20 cellular contexts compared by ENCODE assay signal in the genomic region with DNA sequence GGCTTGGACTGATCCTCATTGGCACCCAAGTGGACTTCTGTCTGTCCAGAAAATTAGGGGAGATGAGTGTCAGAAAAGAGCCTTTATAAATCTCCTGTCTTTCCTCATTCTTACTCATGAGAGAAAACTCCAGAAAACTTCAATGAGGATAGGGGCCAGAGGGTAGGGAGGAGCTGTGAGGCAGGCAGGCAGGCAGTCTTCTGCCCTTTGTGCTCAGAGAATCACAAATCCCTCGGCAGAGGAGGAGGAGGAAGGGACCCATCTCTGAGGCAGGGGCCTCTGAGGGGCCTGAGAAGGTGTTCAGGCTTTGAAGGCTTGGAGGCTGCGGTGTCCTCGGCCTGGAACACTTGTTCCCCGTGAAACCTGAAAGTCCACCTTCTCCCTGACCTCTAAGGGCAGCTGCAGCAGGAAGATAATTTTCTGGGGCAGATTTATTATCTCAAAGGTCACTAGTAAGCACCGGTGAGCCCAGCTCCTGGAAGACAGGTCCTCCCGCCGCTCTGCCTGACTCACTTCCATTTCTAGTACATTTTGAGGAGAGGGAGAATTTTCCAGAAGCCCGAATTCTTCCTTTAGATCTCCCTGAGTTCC.
"Had no signal": no experiment of that assay in that cellular context is flagged by ENCODE, and none has a peak within 500 bp of the region (broad histone marks: within the 10 kb centered on the region; RNA-seq: fewer than 3 reads in every experiment).

No MANE protein-coding gene starts in this region.

- H3K36me3 Mint-ChIP-seq: naive thymus-derived CD8-positive, alpha-beta T cell had no signal

- H3K4me1 ChIP-seq: gastrocnemius medialis, heart left ventricle, suprapubic skin, upper lobe of left lung had no signal

- H3K27me3 ChIP-seq: brain microvascular endothelial cell, gastrocnemius medialis, suprapubic skin, upper lobe of left lung had no signal

- H3K36me3 ChIP-seq: brain microvascular endothelial cell, gastrocnemius medialis, heart left ventricle, suprapubic skin, upper lobe of left lung had no signal

- H3K4me3 ChIP-seq: gastrocnemius medialis, heart left ventricle, lung, suprapubic skin, upper lobe of left lung had no signal

- H3K9me3 ChIP-seq: gastrocnemius medialis, heart left ventricle, suprapubic skin, upper lobe of left lung had no signal

- H3K27me3 Mint-ChIP-seq: progenitor cell of endocrine pancreas had no signal

- ATAC-seq: activated CD4-positive, CD25-positive, alpha-beta regulatory T cell treated with anti-CD3 and anti-CD28 coated beads, Interleukin-2, amount 50 U/mL, for 24 hours; gastrocnemius medialis; heart left ventricle; left cardiac atrium; naive thymus-derived CD8-positive, alpha-beta T cell; right cardiac atrium had no signal

- H3K27ac ChIP-seq: brain microvascular endothelial cell, gastrocnemius medialis, heart left ventricle, suprapubic skin, upper lobe of left lung had no signal

- H3K4me3 Mint-ChIP-seq: naive thymus-derived CD8-positive, alpha-beta T cell; stimulated activated naive CD8-positive, alpha-beta T cell treated with anti-CD3 and anti-CD28 coated beads, Interleukin-15, Interleukin-2, amounts not matched to agents 100 ng/mL and 50 ng/mL, for 24 hours; T-helper 2 cell treated with Interferon-gamma antibody and Interleukin-4, amounts not matched to agents 5 μg/mL and 100 μg/mL, for 36 hours had no signal

- H3K27ac Mint-ChIP-seq: naive thymus-derived CD8-positive, alpha-beta T cell; progenitor cell of endocrine pancreas; stimulated activated naive CD8-positive, alpha-beta T cell treated with anti-CD3 and anti-CD28 coated beads, Interleukin-15, Interleukin-2, amounts not matched to agents 100 ng/mL and 50 ng/mL, for 24 hours; T-helper 2 cell treated with Interferon-gamma antibody and Interleukin-4, amounts not matched to agents 5 μg/mL and 100 μg/mL, for 36 hours had no signal

- DNase-seq: activated CD4-positive, alpha-beta T cell treated with anti-CD3 and anti-CD28 coated beads, Interleukin-2, amount 50 U/mL, for 1 hour; activated CD8-positive, alpha-beta memory T cell treated with anti-CD3 and anti-CD28 coated beads for 24 hours; activated naive CD4-positive, alpha-beta T cell treated with Interleukin-2 at 50 U/mL for 16 hours; anterior cingulate cortex; brain microvascular endothelial cell; cerebellar nuclear complex; gastrocnemius medialis; heart left ventricle; left cardiac atrium; naive thymus-derived CD8-positive, alpha-beta T cell; occipital lobe; right cardiac atrium; SW 1271; upper lobe of left lung had no signal

- H3K9me3 Mint-ChIP-seq: naive thymus-derived CD8-positive, alpha-beta T cell; stimulated activated naive CD8-positive, alpha-beta T cell treated with anti-CD3 and anti-CD28 coated beads, Interleukin-15, Interleukin-2, amounts not matched to agents 100 ng/mL and 50 ng/mL, for 24 hours; T-helper 2 cell treated with Interferon-gamma antibody and Interleukin-4, amounts not matched to agents 5 μg/mL and 100 μg/mL, for 36 hours had no signal
